ENCODE assay signal across 13 cellular contexts in genomic region chr6:151001387-151002063, GRCh38.
A peak's percentile ranks its signal among the peaks of the same experiment; 100 is the strongest.
DNase-seq lines count a peak whose midpoint lies in the region; ATAC-seq, FAIRE-seq and TF ChIP-seq lines count a peak whose summit lies in the region.
"Had no signal": no experiment of that assay in that cellular context is flagged by ENCODE, and none has a peak within 500 bp of the region (broad histone marks: within the 10 kb centered on the region; RNA-seq: fewer than 3 reads in every experiment).

No MANE protein-coding gene starts in this region.

- ATAC-seq in HG02642 (IDR thresholded peaks at IDR 0.05; ENCODE audit: poor library complexity, unreplicated experiment): peak; percentile 77
- ATAC-seq in activated CD4-positive, CD25-positive, alpha-beta regulatory T cell treated with anti-CD3 and anti-CD28 coated beads, Interleukin-2, amount 50 U/mL, for 24 hours: no peak
- ATAC-seq: left lobe of liver had no signal

- DNase-seq in GM12891 (ENCODE audit: insufficient read length, low spot score): no peak
- peak; percentile 12 for DNase-seq in GM19239 (ENCODE audit: insufficient read length, low spot score)
- DNase-seq in NCI-H69 (lab: John Stamatoyannopoulos, UW): peak; percentile 11
- DNase-seq in NCI-H774 (lab: John Stamatoyannopoulos, UW): no peak
- DNase-seq in activated CD8-positive, alpha-beta memory T cell treated with anti-CD3 and anti-CD28 coated beads, Interleukin-2, amount 50 U/mL, for 48 hours: no peak
- DNase-seq in NCI-H82 (lab: John Stamatoyannopoulos, UW): no peak
- DNase-seq: foreskin fibroblast; NCI-H526 treated with DMSO at 0.1 percent for 48 hours; stimulated activated CD4-positive, alpha-beta T cell treated with anti-CD3 and anti-CD28 coated beads, Interleukin-4, amount 100 ng/mL, for 4 hours; T-helper 9 cell had no signal

- 0 out of 2 replicates have a peak, but pooled peaks have one; percentile 51 for TF ChIP-seq POLR2A in GM12891 (IDR thresholded peaks at IDR 0.05; ENCODE audit: low read depth, low read length)

- FAIRE-seq in GM12891 (lab: Jason Lieb, UNC) (peak; percentile 23), GM19239 (lab: Jason Lieb, UNC) (peak; percentile 49)

TF ChIP-seq in GM12891, 5 proteins besides CTCF, POLR2A, EP300 and RAD21:
- TF ChIP-seq PAX5 (IDR thresholded peaks at IDR 0.05; ENCODE audit: insufficient read depth, low read length, severe bottlenecking) (no peak), POU2F2 (IDR thresholded peaks at IDR 0.05; ENCODE audit: low read depth, low read length) (no peak), SPI1 (IDR thresholded peaks at IDR 0.05; ENCODE audit: low read depth, low read length) (peak; percentile 95)

Comparison
In these comparisons a context has a peak if more than half of its experiments do, and no peak if none do; other contexts are left out.
1. DNase-seq: peak in GM19239 (single experiment) and NCI-H69 (single experiment); none in GM12891 (single experiment), NCI-H774 (single experiment), activated CD8-positive, alpha-beta memory T cell treated with anti-CD3 and anti-CD28 coated beads, Interleukin-2, amount 50 U/mL, for 48 hours (single experiment) and NCI-H82 (single experiment).